Comparison of ENCODE assay signal across 24 cellular contexts in genomic region chr12:79023261-79023660, GRCh38.
A peak's percentile ranks its signal among the peaks of the same experiment; 100 is the strongest.
DNase-seq lines count a peak whose midpoint lies in the region; ATAC-seq and TF ChIP-seq lines count a peak whose summit lies in the region.
"Had no signal": no experiment of that assay in that cellular context is flagged by ENCODE, and none has a peak within 500 bp of the region (broad histone marks: within the 10 kb centered on the region; RNA-seq: fewer than 3 reads in every experiment).

No MANE protein-coding gene starts in this region.

- H3K36me3 ChIP-seq in MM.1S (replicated peaks; ENCODE audit: insufficient read depth, low read length) = no peaks in the 10 kb centered on the region

- ATAC-seq in sciatic nerve = peak; percentile 82
- no peak for ATAC-seq in HG03095 (IDR thresholded peaks at IDR 0.05; ENCODE audit: unreplicated experiment)
- ATAC-seq: HCT116 had no signal

- no peak overlapping the region for H3K4me3 ChIP-seq in fibroblast of the aortic adventitia (ENCODE audit: low read depth, low read length)
- no peak overlapping the region for H3K4me3 ChIP-seq in MM.1S (ENCODE audit: low read length)

- TF ChIP-seq CTCF in fibroblast of the aortic adventitia (IDR thresholded peaks at IDR 0.05; ENCODE audit: insufficient read depth, low read length) = no peak
- no peak for TF ChIP-seq CTCF in MM.1S (IDR thresholded peaks at IDR 0.05; ENCODE audit: low read length)

- H3K9ac ChIP-seq in MM.1S (ENCODE audit: low read length) = no peak overlapping the region

- intact Hi-C loops in sciatic nerve (cut with DNase I) = no loop called here

- H4K20me1 ChIP-seq in MM.1S (ENCODE audit: insufficient read depth, low read length) = no peaks in the 10 kb centered on the region

- peaks cover 16% of the 10 kb centered on the region for H3K4me1 ChIP-seq in MM.1S (ENCODE audit: low read length)

- no peaks in the 10 kb centered on the region for H3K9me3 ChIP-seq in MM.1S (replicated peaks; ENCODE audit: insufficient read depth, low read length)

- DNase-seq in LHCN-M2 (ENCODE audit: low read depth) = peak; percentile 24
- DNase-seq in brain pericyte (ENCODE audit: low read depth, low spot score) = peak; percentile 39
- DNase-seq in fibroblast of the aortic adventitia (ENCODE audit: low read depth) = peak; percentile 38
- DNase-seq in sciatic nerve (ENCODE audit: low spot score) = no peak
- no peak for DNase-seq in GM03348 (ENCODE audit: low spot score)
- DNase-seq in MM.1S = no peak
- DNase-seq: CD8-positive, alpha-beta memory T cell; DMS 273 treated with DMSO at 0.1 percent for 48 hours; DMS79; EL; GDM1; GOT3; KG1; NCI-H1092; NCI-H1436 treated with DMSO at 0.1 percent for 48 hours; NCI-H187 treated with DMSO at 0.1 percent for 48 hours; NCI-H2107; NCI-H446; NCI-H524 treated with DMSO at 0.1 percent for 48 hours; RPMI8226; SHP77; SW 1271 had no signal

- peaks cover 8% of the 10 kb centered on the region for H3F3A ChIP-seq in MM.1S (ENCODE audit: insufficient read depth, low read length)

- H3K79me2 ChIP-seq in MM.1S (ENCODE audit: low read length) = no peaks in the 10 kb centered on the region

- H3K27me3 ChIP-seq in MM.1S (replicated peaks; ENCODE audit: insufficient read depth, low read length) = no peaks in the 10 kb centered on the region

- no peaks in the 10 kb centered on the region for H3K9me2 ChIP-seq in MM.1S (replicated peaks; ENCODE audit: insufficient read depth, low read length)

- H2AFZ ChIP-seq in MM.1S (ENCODE audit: low read length) = no peak overlapping the region

- no peak overlapping the region for H3K4me2 ChIP-seq in MM.1S (ENCODE audit: low read depth, low read length)

- H3K27ac ChIP-seq in MM.1S (ENCODE audit: low read length) = no peak overlapping the region

Comparison
In these comparisons a context has a peak if more than half of its experiments do, and no peak if none do; other contexts are left out.
1. DNase-seq: peak in LHCN-M2 (single experiment), brain pericyte (single experiment) and fibroblast of the aortic adventitia (single experiment); none in sciatic nerve (single experiment), GM03348 (single experiment) and MM.1S (single experiment).